In the genomic region with DNA sequence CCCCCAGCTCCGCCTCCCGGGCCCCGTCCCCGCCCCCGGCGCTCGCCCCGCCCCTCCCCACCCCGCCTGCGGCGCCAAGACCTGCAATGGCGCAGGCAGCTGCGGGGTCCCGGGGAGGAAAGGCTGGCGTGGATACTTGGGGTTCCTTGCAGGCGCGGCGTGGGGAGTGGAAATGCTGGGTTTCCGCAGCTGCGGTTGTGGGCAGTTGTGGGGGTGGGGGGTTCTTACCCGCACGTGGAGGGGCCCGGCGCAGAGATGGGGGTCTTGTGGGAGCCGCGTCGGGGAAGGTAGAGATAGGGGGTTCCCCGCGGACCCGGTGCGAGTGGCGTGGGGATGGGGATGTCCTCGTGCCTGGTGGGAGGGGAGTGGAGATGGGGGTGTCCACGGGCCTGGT, we compare ENCODE assay signal across 8 cellular contexts. TPM values are rescaled to one million over a fixed set of nuclear protein-coding genes. Genes with fewer than 3 reads are reported as not detected.
A peak's percentile ranks its signal among the peaks of the same experiment; 100 is the strongest.
DNase-seq lines count a peak whose midpoint lies in the region; ATAC-seq, FAIRE-seq and TF ChIP-seq lines count a peak whose summit lies in the region.

No MANE protein-coding gene starts in this region.

- H3K27ac ChIP-seq in HepG2 (ENCODE audit: extremely low read length, insufficient read depth, low read length) (peak overlapping the region; percentile 65), transverse colon (peak overlapping the region; percentile 88 to 100 (median 96))

- peak in 1 of 2 experiments; percentile 55; a peak in 1 of 4 replicates for TF ChIP-seq POLR2A in HepG2 (IDR thresholded peaks at IDR 0.05; ENCODE audit: insufficient read depth in 1 of 2, low read depth in 2 of 2, low read length in 2 of 2)
- peak; percentile 47 for TF ChIP-seq POLR2A in transverse colon (IDR thresholded peaks at IDR 0.05)

- no peaks in the 10 kb centered on the region; a peak in 1 of 5 replicates for H3K36me3 ChIP-seq in HepG2 (replicated peaks in 1 of 2; ENCODE audit: control insufficient read depth in 1 of 2, insufficient read depth in 2 of 2, low read length in 2 of 2)
- no peaks in the 10 kb centered on the region for H3K36me3 ChIP-seq in transverse colon

- peak overlapping the region; percentile 55 to 91 (median 90) for H3K4me3 Mint-ChIP-seq in IgD-negative memory B cell

- H3K4me3 ChIP-seq in astrocyte of the cerebellum (ENCODE audit: low read depth, low read length): peak overlapping the region; percentile 54
- H3K4me3 ChIP-seq in HepG2 (replicated peaks in 1 of 3; ENCODE audit: insufficient read depth in 1 of 3, low read depth in 2 of 3, low read length in 3 of 3): peak overlapping the region; percentile 74 to 84 (median 79); a peak in 4 of 6 replicates
- peak overlapping the region; percentile 56 to 75 (median 60) for H3K4me3 ChIP-seq in transverse colon

- H3K9ac ChIP-seq in HepG2 (ENCODE audit: insufficient read depth, low read depth, low read length): peak overlapping the region; percentile 66

- no peaks in the 10 kb centered on the region for H3K36me3 Mint-ChIP-seq in IgD-negative memory B cell

- no peak overlapping the region for H2AFZ ChIP-seq in HepG2 (ENCODE audit: low read length)

- peak overlapping the region; percentile 55; the same call in 1 of the 2 replicates for H3K4me2 ChIP-seq in HepG2 (ENCODE audit: low read depth, low read length)

- TF ChIP-seq EP300 in HepG2 (IDR thresholded peaks at IDR 0.05; ENCODE audit: low read depth in 2 of 2, low read length in 2 of 2): no peak
- TF ChIP-seq EP300 in HepG2 (CRISPR knock-in tag; IDR thresholded peaks at IDR 0.05; ENCODE audit: borderline replicate concordance): no peak
- TF ChIP-seq EP300 in transverse colon (IDR thresholded peaks at IDR 0.05; ENCODE audit: low read depth): no peak

- H3K9me3 ChIP-seq in HepG2 (ENCODE audit: low read length) (no peaks in the 10 kb centered on the region), transverse colon (no peaks in the 10 kb centered on the region)

- CTCF ChIA-PET in HepG2 (lab: Yijun Ruan, JAX; ENCODE audit: low intra/inter-chr PET ratio, low total read pairs): no interaction called here

- H3K4me1 ChIP-seq in HepG2 (ENCODE audit: insufficient read depth, low read length) (peaks cover 12% of the 10 kb centered on the region), transverse colon (peaks cover 9 to 25% (median 18%) of the 10 kb centered on the region in 4 donors)

- ATAC-seq in GM19463 (IDR thresholded peaks at IDR 0.05; ENCODE audit: unreplicated experiment) (peak; percentile 6), HepG2 (peak; percentile 59), GM21737 (IDR thresholded peaks at IDR 0.05; ENCODE audit: unreplicated experiment) (no peak)

- no peaks in the 10 kb centered on the region for H4K20me1 ChIP-seq in HepG2 (ENCODE audit: insufficient read depth, low read length)

- DNase-seq in AG08396 (ENCODE audit: low spot score) (peak; percentile 65), astrocyte of the cerebellum (ENCODE audit: low read depth) (no peak), HepG2 (ENCODE audit: low spot score) (no peak), transverse colon (no peak), inferior parietal cortex (ENCODE audit: extremely low spot score) (no peak)

- H3K9me3 Mint-ChIP-seq in IgD-negative memory B cell: peaks cover 0 to 4% (median 2%) of the 10 kb centered on the region in 3 donors

- intact Hi-C loops in HepG2 (cut with micrococcal nuclease; ENCODE audit: unreplicated experiment) (loop anchor here (5.0 kb wide), 1 partner anchor 61 kb away; the partner anchor contains the start of gene SLC25A6), transverse colon (cut with DNase I; ENCODE audit: low total_unique reads) (loop anchor here (5.0 to 10.0 kb wide), 2 partner anchors 124 to 1141 kb away; no protein-coding TSS in a partner anchor)

- no peak for FAIRE-seq in HepG2 (lab: Jason Lieb, UNC)

- no TSS peak for BruUV-seq in HepG2 (replicated peaks; lab: Mats Ljungman, UMichigan)

- in situ Hi-C loops in astrocyte of the cerebellum (cut with HindIII; ENCODE audit: low sequenced_read_pairs): no loop called here
- in situ Hi-C loops in HepG2 (cut with HindIII; ENCODE audit: extremely low pct_ligation_motif_present, low pct_unique_long_range_greater_than_20kb): loop anchor here (25.0 kb wide), 1 partner anchor 1159 kb away; no protein-coding TSS in a partner anchor
- in situ Hi-C loops in transverse colon (cut with MboI; ENCODE audit: low pct_ligation_motif_present in 1 of 4, low pct_unique_long_range_greater_than_20kb in 1 of 4, low sequenced_read_pairs in 3 of 4): loop anchor here in 3 of 4 donors (10.0 to 25.0 kb wide), 3 partner anchors 134 to 1159 kb away; partner anchors contain the start of gene AKAP17A (in 2 of the 3)

- H3K27me3 Mint-ChIP-seq in IgD-negative memory B cell: peaks cover 2% of the 10 kb centered on the region

- H3K27me3 ChIP-seq in HepG2 (ENCODE audit: control insufficient read depth in 1 of 2, insufficient read depth in 2 of 2, low read length in 2 of 2) (peaks cover 1 to 9% of the 10 kb centered on the region in 2 experiments; a peak in 3 of 5 replicates), transverse colon (no peaks in the 10 kb centered on the region)

- H3K79me2 ChIP-seq in HepG2 (ENCODE audit: insufficient read depth, low read length): peaks cover 14% of the 10 kb centered on the region

- no peak for TF ChIP-seq RAD21 in HepG2 (CRISPR knock-in tag; IDR thresholded peaks at IDR 0.05)

- POLR2A ChIA-PET in HepG2 (lab: Yijun Ruan, JAX): no interaction called here

- peak overlapping the region; percentile 47 to 92 (median 89) for H3K27ac Mint-ChIP-seq in IgD-negative memory B cell

- H3K4me1 Mint-ChIP-seq in IgD-negative memory B cell: peaks cover 5 to 15% (median 8%) of the 10 kb centered on the region in 3 donors

- whole genome bisulfite sequencing in HepG2 (ENCODE audit: low lambda C conversion rate): 1% methylated on average over 22 of the region's 34 CpGs
- WGBS in transverse colon (ENCODE audit: low coverage in 1 of 2), 2 donors: 0% methylated on average over 8 of the region's 34 CpGs; no CpG with 5 or more reads in 1 of the 2 donors

- TF ChIP-seq CTCF in astrocyte of the cerebellum (IDR thresholded peaks at IDR 0.05; ENCODE audit: low read depth, low read length, missing control alignments) (no peak), HepG2 (CRISPR knock-in tag; IDR thresholded peaks at IDR 0.05) (no peak), transverse colon (IDR thresholded peaks at IDR 0.05) (no peak)

TF ChIP-seq in HepG2, 621 proteins besides CTCF, POLR2A, EP300 and RAD21 (continues in another document):
- no peak for TF ChIP-seq ONECUT2 (CRISPR knock-in tag; IDR thresholded peaks at IDR 0.05)
- no peak for TF ChIP-seq JUN (CRISPR knock-in tag; IDR thresholded peaks at IDR 0.05)
- TF ChIP-seq, protein P1, sequence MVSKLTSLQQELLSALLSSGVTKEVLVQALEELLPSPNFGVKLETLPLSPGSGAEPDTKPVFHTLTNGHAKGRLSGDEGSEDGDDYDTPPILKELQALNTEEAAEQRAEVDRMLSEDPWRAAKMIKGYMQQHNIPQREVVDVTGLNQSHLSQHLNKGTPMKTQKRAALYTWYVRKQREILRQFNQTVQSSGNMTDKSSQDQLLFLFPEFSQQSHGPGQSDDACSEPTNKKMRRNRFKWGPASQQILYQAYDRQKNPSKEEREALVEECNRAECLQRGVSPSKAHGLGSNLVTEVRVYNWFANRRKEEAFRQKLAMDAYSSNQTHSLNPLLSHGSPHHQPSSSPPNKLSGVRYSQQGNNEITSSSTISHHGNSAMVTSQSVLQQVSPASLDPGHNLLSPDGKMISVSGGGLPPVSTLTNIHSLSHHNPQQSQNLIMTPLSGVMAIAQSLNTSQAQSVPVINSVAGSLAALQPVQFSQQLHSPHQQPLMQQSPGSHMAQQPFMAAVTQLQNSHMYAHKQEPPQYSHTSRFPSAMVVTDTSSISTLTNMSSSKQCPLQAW (CRISPR knock-in tag; IDR thresholded peaks at IDR 0.05): no peak
- TF ChIP-seq ZNF292 (CRISPR knock-in tag; IDR thresholded peaks at IDR 0.05; ENCODE audit: borderline replicate concordance, low read depth): no peak
- TF ChIP-seq, protein P2, sequence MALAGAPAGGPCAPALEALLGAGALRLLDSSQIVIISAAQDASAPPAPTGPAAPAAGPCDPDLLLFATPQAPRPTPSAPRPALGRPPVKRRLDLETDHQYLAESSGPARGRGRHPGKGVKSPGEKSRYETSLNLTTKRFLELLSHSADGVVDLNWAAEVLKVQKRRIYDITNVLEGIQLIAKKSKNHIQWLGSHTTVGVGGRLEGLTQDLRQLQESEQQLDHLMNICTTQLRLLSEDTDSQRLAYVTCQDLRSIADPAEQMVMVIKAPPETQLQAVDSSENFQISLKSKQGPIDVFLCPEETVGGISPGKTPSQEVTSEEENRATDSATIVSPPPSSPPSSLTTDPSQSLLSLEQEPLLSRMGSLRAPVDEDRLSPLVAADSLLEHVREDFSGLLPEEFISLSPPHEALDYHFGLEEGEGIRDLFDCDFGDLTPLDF (CRISPR knock-in tag; IDR thresholded peaks at IDR 0.05): no peak

RNA-seq across cellular contexts. Expression of gene ASMTL, which starts 0.7 kb away (rescaled TPM):
- 50.1 TPM for polyA plus RNA-seq in IgD-negative memory B cell
- total RNA-seq in HepG2 (2016; rRNA removed; fragmentation: Illumina TruSeq; extraction: Trizol): 5.6 and 6.3 TPM in 2 replicates
- total RNA-seq in HepG2 (2016; cell fraction: cytosol; rRNA removed; fragmentation: Illumina TruSeq; extraction: Trizol; ENCODE audit: low read depth): 1.3 and 1.9 TPM in 2 replicates
- 5.5 and 6.1 TPM in 2 replicates for total RNA-seq in HepG2 (2016; cell fraction: insoluble cytoplasmic fraction; rRNA removed; fragmentation: Illumina TruSeq; extraction: Trizol)
- 2.5 and 2.6 TPM in 2 replicates for total RNA-seq in HepG2 (2016; cell fraction: membrane; rRNA removed; fragmentation: Illumina TruSeq; extraction: Trizol)
- 4.9 and 6.4 TPM in 2 replicates for total RNA-seq in HepG2 (2016; cell fraction: nucleus; rRNA removed; fragmentation: Illumina TruSeq; extraction: Trizol)
- 16.3 and 16.4 TPM in 2 replicates for polyA plus RNA-seq in HepG2 (2011; rRNA removed)
- polyA plus RNA-seq in HepG2 (2011; cell fraction: cytosol; rRNA removed): 10.6 and 17.6 TPM in 2 replicates
- polyA plus RNA-seq in HepG2 (2011; cell fraction: nucleus; rRNA removed): 20.1 and 27.5 TPM in 2 replicates
- polyA plus RNA-seq in HepG2 (2012): 11.5 and 12.3 TPM in 2 replicates
- 1.6 and 2.0 TPM in 2 replicates for polyA plus RNA-seq in HepG2 (2016; cell fraction: cytosol; fragmentation: Illumina TruSeq; extraction: Trizol; ENCODE audit: low read depth)
- 10.7 and 11.3 TPM in 2 replicates for polyA plus RNA-seq in HepG2 (2016; cell fraction: insoluble cytoplasmic fraction; fragmentation: Illumina TruSeq; extraction: Trizol; ENCODE audit: low read depth)
- 2.3 and 2.4 TPM in 2 replicates for polyA plus RNA-seq in HepG2 (2016; cell fraction: membrane; fragmentation: Illumina TruSeq; extraction: Trizol; ENCODE audit: low read depth)
- 11.5 and 12.7 TPM in 2 replicates for polyA plus RNA-seq in HepG2 (2016; cell fraction: nucleus; fragmentation: Illumina TruSeq; extraction: Trizol; ENCODE audit: insufficient read depth, low read depth)
- 9.3 and 19.0 TPM in 2 replicates for polyA minus RNA-seq in HepG2 (2011; rRNA and poly(A)+ RNA removed; ENCODE audit: low replicate concordance)
- 10.4 and 11.7 TPM in 2 replicates for polyA minus RNA-seq in HepG2 (2011; cell fraction: cytosol; rRNA and poly(A)+ RNA removed)
- polyA minus RNA-seq in HepG2 (2011; cell fraction: nucleus; rRNA and poly(A)+ RNA removed): 8.6 and 12.7 TPM in 2 replicates
- total RNA-seq in transverse colon: 10 to 100 TPM in 3 of 4 donors, 1 to 10 TPM in 1; 3.4 to 20.3 (median 18.4) TPM
